In genomic region chr2:86193901-86194567, GRCh38 we compare ENCODE assay signal across 8 cellular contexts. TPM values are rescaled to one million over a fixed set of nuclear protein-coding genes. Genes with fewer than 3 reads are reported as not detected.
A peak's percentile ranks its signal among the peaks of the same experiment; 100 is the strongest.
DNase-seq lines count a peak whose midpoint lies in the region; ATAC-seq and TF ChIP-seq lines count a peak whose summit lies in the region.

No MANE protein-coding gene starts in this region.

- H3K27me3 ChIP-seq in Caco-2 (replicated peaks; ENCODE audit: control insufficient read depth, insufficient read depth, low read length) = no peaks in the 10 kb centered on the region

- H3K36me3 Mint-ChIP-seq in Caco-2 (ENCODE audit: insufficient read depth, unreplicated experiment) (peaks cover 50% of the 10 kb centered on the region), nephron progenitor cell (ENCODE audit: low read depth) (peaks cover 19% of the 10 kb centered on the region)
- H3K36me3 Mint-ChIP-seq in dendritic cell treated with granulocyte-macrophage colony-stimulating factor and Interleukin-4, amounts not matched to agents 40 ng/mL and 50 ng/mL, for 4 days (ENCODE audit: low read depth) = peaks cover 46% of the 10 kb centered on the region

- H3K4me3 Mint-ChIP-seq in Caco-2 (ENCODE audit: unreplicated experiment) (peak overlapping the region; percentile 84), nephron progenitor cell (peak overlapping the region; percentile 91)
- H3K4me3 Mint-ChIP-seq in dendritic cell treated with granulocyte-macrophage colony-stimulating factor and Interleukin-4, amounts not matched to agents 40 ng/mL and 50 ng/mL, for 4 days = peak overlapping the region; percentile 98

- POLR2A ChIA-PET in Caco-2 (lab: Charles Lee) = interaction anchor here (0.5 kb wide), 1 partner anchor 53 kb away, joined by 4 read pairs; no protein-coding TSS in a partner anchor

- no peak for TF ChIP-seq POLR2A in NB4 (IDR thresholded peaks at IDR 0.05; ENCODE audit: extremely low read depth, insufficient read length)

- H3K36me3 ChIP-seq in Caco-2 (ENCODE audit: control insufficient read depth, insufficient read depth, low read length) = no peaks in the 10 kb centered on the region

- H3K9me3 ChIP-seq in Caco-2 = no peaks in the 10 kb centered on the region

- peaks cover 9% of the 10 kb centered on the region; the same call in 1 of the 2 replicates for H3K4me1 ChIP-seq in Caco-2

- H3K27ac Mint-ChIP-seq in Caco-2 (ENCODE audit: unreplicated experiment) (peak overlapping the region; percentile 81), nephron progenitor cell (no peak overlapping the region)
- H3K27ac Mint-ChIP-seq in dendritic cell treated with granulocyte-macrophage colony-stimulating factor and Interleukin-4, amounts not matched to agents 40 ng/mL and 50 ng/mL, for 4 days = peak overlapping the region; percentile 100

- H3K9me3 Mint-ChIP-seq in Caco-2 (ENCODE audit: unreplicated experiment) = no peaks in the 10 kb centered on the region
- H3K9me3 Mint-ChIP-seq in dendritic cell treated with granulocyte-macrophage colony-stimulating factor and Interleukin-4, amounts not matched to agents 40 ng/mL and 50 ng/mL, for 4 days = no peaks in the 10 kb centered on the region
- H3K9me3 Mint-ChIP-seq in nephron progenitor cell = no peaks in the 10 kb centered on the region

- no peaks in the 10 kb centered on the region for H3K27me3 Mint-ChIP-seq in Caco-2 (ENCODE audit: insufficient read depth, unreplicated experiment)
- no peaks in the 10 kb centered on the region for H3K27me3 Mint-ChIP-seq in dendritic cell treated with granulocyte-macrophage colony-stimulating factor and Interleukin-4, amounts not matched to agents 40 ng/mL and 50 ng/mL, for 4 days
- no peaks in the 10 kb centered on the region for H3K27me3 Mint-ChIP-seq in nephron progenitor cell (ENCODE audit: low read depth, poor library complexity)

- H3K4me3 ChIP-seq in Caco-2 (ENCODE audit: low read depth, low read length) (peak overlapping the region; percentile 68), NB4 (ENCODE audit: low read depth, low read length) (peak overlapping the region; percentile 92)

- BruUV-seq in Caco-2 (replicated peaks; lab: Mats Ljungman, UMichigan) = no TSS peak

- ATAC-seq in HG03159 (IDR thresholded peaks at IDR 0.05; ENCODE audit: unreplicated experiment) (no peak), HG03039 (IDR thresholded peaks at IDR 0.05; ENCODE audit: unreplicated experiment) (no peak)

- DNase-seq in Caco-2 (peak in 1 of 2 experiments; percentile 18), NB4 (ENCODE audit: low read depth) (peak; percentile 37), nephron progenitor cell (no peak), NOMO-1 (lab: John Stamatoyannopoulos, UW; ENCODE audit: unreplicated experiment in 2 of 2) (no peak)
- DNase-seq in stimulated activated naive CD4-positive, alpha-beta T cell (lab: John Stamatoyannopoulos, UW) = no peak

- CTCF ChIA-PET in Caco-2 (lab: Charles Lee) = interaction anchor here (0.8 to 0.9 kb wide), 2 partner anchors 20 to 88 kb away, joined by 3 read pairs; partner anchors contain the start of genes POLR1A and PTCD3

- intact Hi-C loops in Caco-2 (cut with micrococcal nuclease; ENCODE audit: unreplicated experiment) = loop anchor here (2.0 to 10.0 kb wide), 3 partner anchors 21 to 251 kb away; partner anchors contain the start of gene KDM3A
- intact Hi-C loops in dendritic cell treated with granulocyte-macrophage colony-stimulating factor and Interleukin-4, amounts not matched to agents 40 ng/mL and 50 ng/mL, for 4 days (cut with micrococcal nuclease) = no loop called here

- TF ChIP-seq CTCF in Caco-2 (IDR thresholded peaks at IDR 0.05; ENCODE audit: insufficient read depth in 1 of 2, low read depth in 1 of 2, low read length in 1 of 2, severe bottlenecking in 1 of 2, unreplicated experiment in 1 of 2) (peak in 1 of 2 experiments; percentile 11), NB4 (IDR thresholded peaks at IDR 0.05; ENCODE audit: low read depth, low read length) (no peak), nephron progenitor cell (IDR thresholded peaks at IDR 0.05) (no peak)

- H3K4me1 Mint-ChIP-seq in Caco-2 (ENCODE audit: low read depth, unreplicated experiment) = peaks cover 33% of the 10 kb centered on the region
- peaks cover 55% of the 10 kb centered on the region for H3K4me1 Mint-ChIP-seq in dendritic cell treated with granulocyte-macrophage colony-stimulating factor and Interleukin-4, amounts not matched to agents 40 ng/mL and 50 ng/mL, for 4 days (ENCODE audit: low read depth)
- H3K4me1 Mint-ChIP-seq in nephron progenitor cell = peaks cover 42% of the 10 kb centered on the region

RNA-seq across cellular contexts. Expression of gene IMMT, which starts 1.2 kb away (rescaled TPM):
- 125 and 129 TPM in 2 replicates for total RNA-seq in Caco-2 (2022)

RNA-seq across cellular contexts. Expression of gene MRPL35, which starts 5.2 kb away (rescaled TPM):
- total RNA-seq in Caco-2 (2022) = 25.3 and 25.9 TPM in 2 replicates
